Comparison of ENCODE assay signal across 1 cellular context in the genomic region with DNA sequence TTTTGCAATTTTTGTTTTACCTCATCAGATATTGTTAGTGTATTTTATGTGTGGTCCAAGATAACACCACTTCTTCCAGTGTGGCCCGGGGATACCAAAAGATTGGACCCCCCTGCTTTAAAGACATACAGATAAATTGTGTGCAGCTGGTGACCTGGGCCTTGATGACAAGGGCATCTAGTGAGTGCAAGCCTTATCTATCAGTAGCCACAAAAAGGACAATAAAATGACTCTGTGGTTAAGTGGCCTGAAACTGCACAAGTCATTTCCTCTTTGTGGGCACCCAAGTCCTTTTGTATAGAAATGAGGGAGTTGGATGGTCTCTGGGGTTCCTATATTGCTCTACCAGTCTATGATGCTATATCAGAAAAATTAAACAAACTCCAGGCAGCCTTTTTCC.
A peak's percentile ranks its signal among the peaks of the same experiment; 100 is the strongest.
TF ChIP-seq lines count a peak whose summit lies in the region.

No MANE protein-coding gene starts in this region.

TF ChIP-seq in GM12878, 131 proteins besides CTCF, POLR2A, EP300 and RAD21 (continued from another document and continues in another):
- no peak for TF ChIP-seq TCF3 (IDR thresholded peaks at IDR 0.05; ENCODE audit: borderline replicate concordance, insufficient read depth, low read depth, low read length)
- no peak for TF ChIP-seq EED (IDR thresholded peaks at IDR 0.05; ENCODE audit: low read depth)
- TF ChIP-seq CHD2 (IDR thresholded peaks at IDR 0.05; ENCODE audit: borderline replicate concordance, low read depth, low read length) = no peak
- peak; percentile 39; the same call in 1 of the 2 replicates for TF ChIP-seq ATF7 (IDR thresholded peaks at IDR 0.05; ENCODE audit: low read depth)
- no peak for TF ChIP-seq GATAD2B (conservative IDR thresholded peaks at IDR 0.05; ENCODE audit: low read depth)
- TF ChIP-seq DPF2 (IDR thresholded peaks at IDR 0.05) = peak; percentile 69
- no peak for TF ChIP-seq MYB (IDR thresholded peaks at IDR 0.05; ENCODE audit: borderline replicate concordance, low read depth, low read length)
- no peak for TF ChIP-seq STAT3 (IDR thresholded peaks at IDR 0.05; ENCODE audit: low read depth, low read length)
- TF ChIP-seq, protein P1, sequence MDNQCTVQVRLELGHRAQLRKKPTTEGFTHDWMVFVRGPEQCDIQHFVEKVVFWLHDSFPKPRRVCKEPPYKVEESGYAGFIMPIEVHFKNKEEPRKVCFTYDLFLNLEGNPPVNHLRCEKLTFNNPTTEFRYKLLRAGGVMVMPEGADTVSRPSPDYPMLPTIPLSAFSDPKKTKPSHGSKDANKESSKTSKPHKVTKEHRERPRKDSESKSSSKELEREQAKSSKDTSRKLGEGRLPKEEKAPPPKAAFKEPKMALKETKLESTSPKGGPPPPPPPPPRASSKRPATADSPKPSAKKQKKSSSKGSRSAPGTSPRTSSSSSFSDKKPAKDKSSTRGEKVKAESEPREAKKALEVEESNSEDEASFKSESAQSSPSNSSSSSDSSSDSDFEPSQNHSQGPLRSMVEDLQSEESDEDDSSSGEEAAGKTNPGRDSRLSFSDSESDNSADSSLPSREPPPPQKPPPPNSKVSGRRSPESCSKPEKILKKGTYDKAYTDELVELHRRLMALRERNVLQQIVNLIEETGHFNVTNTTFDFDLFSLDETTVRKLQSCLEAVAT (IDR thresholded peaks at IDR 0.05) = no peak
- TF ChIP-seq, protein P2, sequence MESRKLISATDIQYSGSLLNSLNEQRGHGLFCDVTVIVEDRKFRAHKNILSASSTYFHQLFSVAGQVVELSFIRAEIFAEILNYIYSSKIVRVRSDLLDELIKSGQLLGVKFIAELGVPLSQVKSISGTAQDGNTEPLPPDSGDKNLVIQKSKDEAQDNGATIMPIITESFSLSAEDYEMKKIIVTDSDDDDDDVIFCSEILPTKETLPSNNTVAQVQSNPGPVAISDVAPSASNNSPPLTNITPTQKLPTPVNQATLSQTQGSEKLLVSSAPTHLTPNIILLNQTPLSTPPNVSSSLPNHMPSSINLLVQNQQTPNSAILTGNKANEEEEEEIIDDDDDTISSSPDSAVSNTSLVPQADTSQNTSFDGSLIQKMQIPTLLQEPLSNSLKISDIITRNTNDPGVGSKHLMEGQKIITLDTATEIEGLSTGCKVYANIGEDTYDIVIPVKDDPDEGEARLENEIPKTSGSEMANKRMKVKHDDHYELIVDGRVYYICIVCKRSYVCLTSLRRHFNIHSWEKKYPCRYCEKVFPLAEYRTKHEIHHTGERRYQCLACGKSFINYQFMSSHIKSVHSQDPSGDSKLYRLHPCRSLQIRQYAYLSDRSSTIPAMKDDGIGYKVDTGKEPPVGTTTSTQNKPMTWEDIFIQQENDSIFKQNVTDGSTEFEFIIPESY (IDR thresholded peaks at IDR 0.05) = no peak
- no peak for TF ChIP-seq TCF12 (IDR thresholded peaks at IDR 0.05; ENCODE audit: low read depth, low read length)
- TF ChIP-seq NR2C2 (IDR thresholded peaks at IDR 0.05; ENCODE audit: borderline replicate concordance, control insufficient read depth, insufficient read length, low read depth) = no peak
- TF ChIP-seq ZNF217 (IDR thresholded peaks at IDR 0.05) = 0 out of 2 replicates have a peak, but pooled peaks have one; percentile 25
- TF ChIP-seq, protein P3, sequence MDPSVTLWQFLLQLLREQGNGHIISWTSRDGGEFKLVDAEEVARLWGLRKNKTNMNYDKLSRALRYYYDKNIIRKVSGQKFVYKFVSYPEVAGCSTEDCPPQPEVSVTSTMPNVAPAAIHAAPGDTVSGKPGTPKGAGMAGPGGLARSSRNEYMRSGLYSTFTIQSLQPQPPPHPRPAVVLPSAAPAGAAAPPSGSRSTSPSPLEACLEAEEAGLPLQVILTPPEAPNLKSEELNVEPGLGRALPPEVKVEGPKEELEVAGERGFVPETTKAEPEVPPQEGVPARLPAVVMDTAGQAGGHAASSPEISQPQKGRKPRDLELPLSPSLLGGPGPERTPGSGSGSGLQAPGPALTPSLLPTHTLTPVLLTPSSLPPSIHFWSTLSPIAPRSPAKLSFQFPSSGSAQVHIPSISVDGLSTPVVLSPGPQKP (IDR thresholded peaks at IDR 0.05; ENCODE audit: low read depth, low read length) = no peak
- no peak for TF ChIP-seq WRNIP1 (IDR thresholded peaks at IDR 0.05; ENCODE audit: borderline replicate concordance, low read depth, low read length)
- peak; percentile 68; the same call in 1 of the 2 replicates for TF ChIP-seq MTA2 (IDR thresholded peaks at IDR 0.05; ENCODE audit: low read depth)
- no peak for TF ChIP-seq CHD4 (IDR thresholded peaks at IDR 0.05)
- peak; percentile 80 for TF ChIP-seq NR2F1 (conservative IDR thresholded peaks at IDR 0.05)
- TF ChIP-seq NRF1 (conservative IDR thresholded peaks at IDR 0.05; ENCODE audit: low read depth, low read length) = no peak
- no peak for TF ChIP-seq CREB1 (IDR thresholded peaks at IDR 0.05; ENCODE audit: low read depth)
- no peak for TF ChIP-seq ZNF384 (IDR thresholded peaks at IDR 0.05; ENCODE audit: borderline replicate concordance, low read depth, low read length)
- TF ChIP-seq, protein P4, sequence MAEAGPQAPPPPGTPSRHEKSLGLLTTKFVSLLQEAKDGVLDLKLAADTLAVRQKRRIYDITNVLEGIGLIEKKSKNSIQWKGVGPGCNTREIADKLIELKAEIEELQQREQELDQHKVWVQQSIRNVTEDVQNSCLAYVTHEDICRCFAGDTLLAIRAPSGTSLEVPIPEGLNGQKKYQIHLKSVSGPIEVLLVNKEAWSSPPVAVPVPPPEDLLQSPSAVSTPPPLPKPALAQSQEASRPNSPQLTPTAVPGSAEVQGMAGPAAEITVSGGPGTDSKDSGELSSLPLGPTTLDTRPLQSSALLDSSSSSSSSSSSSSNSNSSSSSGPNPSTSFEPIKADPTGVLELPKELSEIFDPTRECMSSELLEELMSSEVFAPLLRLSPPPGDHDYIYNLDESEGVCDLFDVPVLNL (IDR thresholded peaks at IDR 0.05; ENCODE audit: low read depth, low read length) = no peak
- TF ChIP-seq JUND (IDR thresholded peaks at IDR 0.05; ENCODE audit: low read depth, low read length) = no peak
- no peak for TF ChIP-seq SMAD5 (IDR thresholded peaks at IDR 0.05; ENCODE audit: low read depth)
- TF ChIP-seq STAT1 (conservative IDR thresholded peaks at IDR 0.05) = no peak
- no peak for TF ChIP-seq SIN3A (IDR thresholded peaks at IDR 0.05; ENCODE audit: low read depth, low read length)
- TF ChIP-seq JUNB (IDR thresholded peaks at IDR 0.05) = no peak
- no peak for TF ChIP-seq POU2F2 (IDR thresholded peaks at IDR 0.05; ENCODE audit: borderline replicate concordance, low read depth, low read length)
- TF ChIP-seq PAX8 (IDR thresholded peaks at IDR 0.05) = no peak
- TF ChIP-seq RBBP5 (conservative IDR thresholded peaks at IDR 0.05) = no peak
- TF ChIP-seq EZH2 (IDR thresholded peaks at IDR 0.05; ENCODE audit: borderline replicate concordance, control insufficient read depth, low read depth, low read length) = no peak
- TF ChIP-seq HDAC6 (IDR thresholded peaks at IDR 0.05; ENCODE audit: unreplicated experiment) = no peak
- no peak for TF ChIP-seq RB1 (IDR thresholded peaks at IDR 0.05; ENCODE audit: borderline replicate concordance)
- TF ChIP-seq POLR2AphosphoS2 (IDR thresholded peaks at IDR 0.05; ENCODE audit: low read depth, low read length) = no peak
- TF ChIP-seq, protein P5, sequence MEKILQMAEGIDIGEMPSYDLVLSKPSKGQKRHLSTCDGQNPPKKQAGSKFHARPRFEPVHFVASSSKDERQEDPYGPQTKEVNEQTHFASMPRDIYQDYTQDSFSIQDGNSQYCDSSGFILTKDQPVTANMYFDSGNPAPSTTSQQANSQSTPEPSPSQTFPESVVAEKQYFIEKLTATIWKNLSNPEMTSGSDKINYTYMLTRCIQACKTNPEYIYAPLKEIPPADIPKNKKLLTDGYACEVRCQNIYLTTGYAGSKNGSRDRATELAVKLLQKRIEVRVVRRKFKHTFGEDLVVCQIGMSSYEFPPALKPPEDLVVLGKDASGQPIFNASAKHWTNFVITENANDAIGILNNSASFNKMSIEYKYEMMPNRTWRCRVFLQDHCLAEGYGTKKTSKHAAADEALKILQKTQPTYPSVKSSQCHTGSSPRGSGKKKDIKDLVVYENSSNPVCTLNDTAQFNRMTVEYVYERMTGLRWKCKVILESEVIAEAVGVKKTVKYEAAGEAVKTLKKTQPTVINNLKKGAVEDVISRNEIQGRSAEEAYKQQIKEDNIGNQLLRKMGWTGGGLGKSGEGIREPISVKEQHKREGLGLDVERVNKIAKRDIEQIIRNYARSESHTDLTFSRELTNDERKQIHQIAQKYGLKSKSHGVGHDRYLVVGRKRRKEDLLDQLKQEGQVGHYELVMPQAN (conservative IDR thresholded peaks at IDR 0.05) = no peak
- TF ChIP-seq, protein P6, sequence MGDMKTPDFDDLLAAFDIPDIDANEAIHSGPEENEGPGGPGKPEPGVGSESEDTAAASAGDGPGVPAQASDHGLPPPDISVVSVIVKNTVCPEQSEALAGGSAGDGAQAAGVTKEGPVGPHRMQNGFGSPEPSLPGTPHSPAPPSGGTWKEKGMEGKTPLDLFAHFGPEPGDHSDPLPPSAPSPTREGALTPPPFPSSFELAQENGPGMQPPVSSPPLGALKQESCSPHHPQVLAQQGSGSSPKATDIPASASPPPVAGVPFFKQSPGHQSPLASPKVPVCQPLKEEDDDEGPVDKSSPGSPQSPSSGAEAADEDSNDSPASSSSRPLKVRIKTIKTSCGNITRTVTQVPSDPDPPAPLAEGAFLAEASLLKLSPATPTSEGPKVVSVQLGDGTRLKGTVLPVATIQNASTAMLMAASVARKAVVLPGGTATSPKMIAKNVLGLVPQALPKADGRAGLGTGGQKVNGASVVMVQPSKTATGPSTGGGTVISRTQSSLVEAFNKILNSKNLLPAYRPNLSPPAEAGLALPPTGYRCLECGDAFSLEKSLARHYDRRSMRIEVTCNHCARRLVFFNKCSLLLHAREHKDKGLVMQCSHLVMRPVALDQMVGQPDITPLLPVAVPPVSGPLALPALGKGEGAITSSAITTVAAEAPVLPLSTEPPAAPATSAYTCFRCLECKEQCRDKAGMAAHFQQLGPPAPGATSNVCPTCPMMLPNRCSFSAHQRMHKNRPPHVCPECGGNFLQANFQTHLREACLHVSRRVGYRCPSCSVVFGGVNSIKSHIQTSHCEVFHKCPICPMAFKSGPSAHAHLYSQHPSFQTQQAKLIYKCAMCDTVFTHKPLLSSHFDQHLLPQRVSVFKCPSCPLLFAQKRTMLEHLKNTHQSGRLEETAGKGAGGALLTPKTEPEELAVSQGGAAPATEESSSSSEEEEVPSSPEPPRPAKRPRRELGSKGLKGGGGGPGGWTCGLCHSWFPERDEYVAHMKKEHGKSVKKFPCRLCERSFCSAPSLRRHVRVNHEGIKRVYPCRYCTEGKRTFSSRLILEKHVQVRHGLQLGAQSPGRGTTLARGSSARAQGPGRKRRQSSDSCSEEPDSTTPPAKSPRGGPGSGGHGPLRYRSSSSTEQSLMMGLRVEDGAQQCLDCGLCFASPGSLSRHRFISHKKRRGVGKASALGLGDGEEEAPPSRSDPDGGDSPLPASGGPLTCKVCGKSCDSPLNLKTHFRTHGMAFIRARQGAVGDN (IDR thresholded peaks at IDR 0.05) = no peak
- no peak for TF ChIP-seq ETV6 (conservative IDR thresholded peaks at IDR 0.05 in 1 of 2, IDR thresholded peaks at IDR 0.05 in 1 of 2; ENCODE audit: borderline replicate concordance in 1 of 2, low read depth in 1 of 2)
- no peak for TF ChIP-seq YY1 (IDR thresholded peaks at IDR 0.05; ENCODE audit: low read depth, low read length)
- no peak for TF ChIP-seq POLR2AphosphoS5 (IDR thresholded peaks at IDR 0.05; ENCODE audit: low read length)
- TF ChIP-seq, protein P7, sequence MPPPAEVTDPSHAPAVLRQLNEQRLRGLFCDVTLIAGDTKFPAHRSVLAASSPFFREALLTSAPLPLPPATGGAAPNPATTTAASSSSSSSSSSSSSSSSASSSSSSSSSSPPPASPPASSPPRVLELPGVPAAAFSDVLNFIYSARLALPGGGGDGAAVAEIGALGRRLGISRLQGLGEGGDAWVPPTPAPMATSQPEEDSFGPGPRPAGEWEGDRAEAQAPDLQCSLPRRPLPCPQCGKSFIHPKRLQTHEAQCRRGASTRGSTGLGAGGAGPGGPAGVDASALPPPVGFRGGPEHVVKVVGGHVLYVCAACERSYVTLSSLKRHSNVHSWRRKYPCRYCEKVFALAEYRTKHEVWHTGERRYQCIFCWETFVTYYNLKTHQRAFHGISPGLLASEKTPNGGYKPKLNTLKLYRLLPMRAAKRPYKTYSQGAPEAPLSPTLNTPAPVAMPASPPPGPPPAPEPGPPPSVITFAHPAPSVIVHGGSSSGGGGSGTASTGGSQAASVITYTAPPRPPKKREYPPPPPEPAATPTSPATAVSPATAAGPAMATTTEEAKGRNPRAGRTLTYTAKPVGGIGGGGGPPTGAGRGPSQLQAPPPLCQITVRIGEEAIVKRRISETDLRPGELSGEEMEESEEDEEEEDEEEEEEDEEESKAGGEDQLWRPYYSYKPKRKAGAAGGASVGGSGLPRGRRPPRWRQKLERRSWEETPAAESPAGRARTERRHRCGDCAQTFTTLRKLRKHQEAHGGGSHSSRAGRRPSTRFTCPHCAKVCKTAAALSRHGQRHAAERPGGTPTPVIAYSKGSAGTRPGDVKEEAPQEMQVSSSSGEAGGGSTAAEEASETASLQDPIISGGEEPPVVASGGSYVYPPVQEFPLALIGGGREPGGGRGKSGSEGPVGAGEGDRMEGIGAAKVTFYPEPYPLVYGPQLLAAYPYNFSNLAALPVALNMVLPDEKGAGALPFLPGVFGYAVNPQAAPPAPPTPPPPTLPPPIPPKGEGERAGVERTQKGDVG (CRISPR knock-in tag; IDR thresholded peaks at IDR 0.05) = no peak
- TF ChIP-seq MEF2A (IDR thresholded peaks at IDR 0.05; ENCODE audit: insufficient read depth, low read depth, low read length) = no peak
- TF ChIP-seq SUPT20H (IDR thresholded peaks at IDR 0.05; ENCODE audit: borderline replicate concordance, control insufficient read depth, low read depth, low read length) = no peak
- TF ChIP-seq TARDBP (IDR thresholded peaks at IDR 0.05; ENCODE audit: borderline replicate concordance) = no peak
- TF ChIP-seq ZNF24 (IDR thresholded peaks at IDR 0.05) = no peak
- TF ChIP-seq BACH1 (IDR thresholded peaks at IDR 0.05; ENCODE audit: borderline replicate concordance) = no peak
- no peak for TF ChIP-seq ZSCAN29 (IDR thresholded peaks at IDR 0.05)
- TF ChIP-seq, protein P8, sequence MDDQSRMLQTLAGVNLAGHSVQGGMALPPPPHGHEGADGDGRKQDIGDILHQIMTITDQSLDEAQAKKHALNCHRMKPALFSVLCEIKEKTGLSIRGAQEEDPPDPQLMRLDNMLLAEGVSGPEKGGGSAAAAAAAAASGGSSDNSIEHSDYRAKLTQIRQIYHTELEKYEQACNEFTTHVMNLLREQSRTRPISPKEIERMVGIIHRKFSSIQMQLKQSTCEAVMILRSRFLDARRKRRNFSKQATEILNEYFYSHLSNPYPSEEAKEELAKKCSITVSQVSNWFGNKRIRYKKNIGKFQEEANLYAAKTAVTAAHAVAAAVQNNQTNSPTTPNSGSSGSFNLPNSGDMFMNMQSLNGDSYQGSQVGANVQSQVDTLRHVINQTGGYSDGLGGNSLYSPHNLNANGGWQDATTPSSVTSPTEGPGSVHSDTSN (IDR thresholded peaks at IDR 0.05; ENCODE audit: insufficient replicate concordance, low read depth, low read length) = no peak
- TF ChIP-seq BHLHE40 (IDR thresholded peaks at IDR 0.05; ENCODE audit: borderline replicate concordance in 1 of 2, low read depth in 2 of 2, low read length in 1 of 2) = peak; percentile 14 to 49; a peak in 1 of 4 replicates
